ENCODE assay signal across 21 cellular contexts in the genomic region with DNA sequence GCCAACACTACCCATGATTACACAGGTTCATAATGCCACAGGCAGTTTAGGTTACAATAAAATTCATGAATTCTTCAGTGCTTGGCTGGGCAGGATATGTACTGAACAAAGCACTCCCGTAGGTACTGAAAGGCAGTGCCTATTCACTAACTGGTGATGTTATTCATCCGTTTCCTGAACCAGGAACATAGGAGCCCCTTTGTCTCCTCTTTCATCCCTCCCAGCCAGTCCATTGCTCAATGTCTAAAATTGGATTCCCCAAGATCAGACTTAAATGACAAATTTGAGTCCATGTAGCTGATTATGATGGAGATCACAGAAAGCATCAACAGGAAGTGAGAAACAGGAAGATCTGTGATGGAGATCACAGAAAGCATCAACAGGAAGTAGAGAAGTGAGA.
"Had no signal": no experiment of that assay in that cellular context is flagged by ENCODE, and none has a peak within 500 bp of the region (broad histone marks: within the 10 kb centered on the region; RNA-seq: fewer than 3 reads in every experiment).

No MANE protein-coding gene starts in this region.

- H3K4me1 ChIP-seq: colonic mucosa had no signal

- H3K9me3 ChIP-seq: colonic mucosa had no signal

- ATAC-seq: activated T-cell treated with anti-CD3 and anti-CD28 coated beads, Interleukin-2, amount 50 U/mL, for 72 hours had no signal

- H3K27me3 ChIP-seq: colonic mucosa had no signal

- H2AFZ ChIP-seq: PC-9 had no signal

- H3K4me1 Mint-ChIP-seq: activated CD4-positive, alpha-beta T cell treated with anti-CD3 and anti-CD28 coated beads, Interleukin-2, amount 10 ng/mL, durations not matched to agents 7 days and 5 days; activated naive CD4-positive, alpha-beta T cell treated with anti-CD3 and anti-CD28 coated beads, Interleukin-2, amount 10 ng/mL, durations not matched to agents 7 days and 5 days; activated naive CD8-positive, alpha-beta T cell treated with anti-CD3 and anti-CD28 coated beads for 36 hours had no signal

- H3K27me3 Mint-ChIP-seq: activated CD4-positive, alpha-beta memory T cell treated with anti-CD3 and anti-CD28 coated beads for 36 hours; activated CD4-positive, alpha-beta T cell treated with anti-CD3 and anti-CD28 coated beads, Interleukin-2, amount 10 ng/mL, durations not matched to agents 7 days and 5 days; activated naive CD4-positive, alpha-beta T cell treated with anti-CD3 and anti-CD28 coated beads, Interleukin-2, amount 10 ng/mL, durations not matched to agents 7 days and 5 days; activated naive CD8-positive, alpha-beta T cell treated with anti-CD3 and anti-CD28 coated beads for 36 hours had no signal

- H3K36me3 ChIP-seq: colonic mucosa had no signal

- H3K4me3 Mint-ChIP-seq: activated CD4-positive, alpha-beta memory T cell treated with anti-CD3 and anti-CD28 coated beads for 36 hours; activated CD4-positive, alpha-beta T cell treated with anti-CD3 and anti-CD28 coated beads, Interleukin-2, amount 10 ng/mL, durations not matched to agents 7 days and 5 days; activated naive CD4-positive, alpha-beta T cell treated with anti-CD3 and anti-CD28 coated beads, Interleukin-2, amount 10 ng/mL, durations not matched to agents 7 days and 5 days; activated naive CD8-positive, alpha-beta T cell treated with anti-CD3 and anti-CD28 coated beads for 36 hours; activated T-cell treated with anti-CD3 and anti-CD28 coated beads, Interleukin-2, amount 50 U/mL, for 72 hours had no signal

- DNase-seq: activated CD4-positive, alpha-beta memory T cell treated with anti-CD3 and anti-CD28 coated beads for 36 hours; activated CD4-positive, alpha-beta T cell treated with anti-CD3 and anti-CD28 coated beads, Interleukin-2, amount 10 ng/mL, durations not matched to agents 7 days and 5 days; activated CD4-positive, CD25-positive, alpha-beta regulatory T cell; activated gamma-delta T cell treated with Interleukin-2 at 50 U/mL for 16 hours; activated naive CD4-positive, alpha-beta T cell treated with anti-CD3 and anti-CD28 coated beads, Interleukin-2, amount 10 ng/mL, durations not matched to agents 7 days and 5 days; activated naive CD8-positive, alpha-beta T cell treated with anti-CD3 and anti-CD28 coated beads for 36 hours; activated T-cell treated with anti-CD3 and anti-CD28 coated beads for 4 hours; activated T-cell treated with anti-CD3 and anti-CD28 coated beads, Interleukin-2, amount 50 U/mL, for 72 hours; colonic mucosa; KG1; NCI-H1092; NCI-H1417; NCI-H1930; NCI-H2171 treated with DMSO at 0.1 percent for 48 hours; NCI-H226; NCI-H510A treated with DMSO at 0.1 percent for 48 hours; PC-9; SIG-M5; T-helper 1 cell had no signal

- H3K4me2 ChIP-seq: PC-9 had no signal

- H3K27ac ChIP-seq: colonic mucosa, PC-9, SK-N-MC, VCaP had no signal

- H3K4me3 ChIP-seq: colonic mucosa, PC-9, SK-N-MC had no signal

- H3K9me3 Mint-ChIP-seq: activated CD4-positive, alpha-beta T cell treated with anti-CD3 and anti-CD28 coated beads, Interleukin-2, amount 10 ng/mL, durations not matched to agents 7 days and 5 days; activated naive CD8-positive, alpha-beta T cell treated with anti-CD3 and anti-CD28 coated beads for 36 hours had no signal

- H3K36me3 Mint-ChIP-seq: activated CD4-positive, alpha-beta memory T cell treated with anti-CD3 and anti-CD28 coated beads for 36 hours; activated naive CD4-positive, alpha-beta T cell treated with anti-CD3 and anti-CD28 coated beads, Interleukin-2, amount 10 ng/mL, durations not matched to agents 7 days and 5 days; activated naive CD8-positive, alpha-beta T cell treated with anti-CD3 and anti-CD28 coated beads for 36 hours had no signal
